Comparison of ENCODE assay signal across 15 cellular contexts in genomic region chr10:110584006-110584405, GRCh38. TPM values are rescaled to one million over a fixed set of nuclear protein-coding genes. Genes with fewer than 3 reads are reported as not detected.
A peak's percentile ranks its signal among the peaks of the same experiment; 100 is the strongest.
DNase-seq lines count a peak whose midpoint lies in the region; ATAC-seq and TF ChIP-seq lines count a peak whose summit lies in the region.
"Had no signal": no experiment of that assay in that cellular context is flagged by ENCODE, and none has a peak within 500 bp of the region (broad histone marks: within the 10 kb centered on the region; RNA-seq: fewer than 3 reads in every experiment).

No MANE protein-coding gene starts in this region.

- no peaks in the 10 kb centered on the region for H3K27me3 Mint-ChIP-seq in activated T-cell treated with anti-CD3 and anti-CD28 coated beads, Interleukin-2, amount 50 U/mL, for 72 hours (ENCODE audit: low read depth)
- H3K27me3 Mint-ChIP-seq in T-helper 17 cell (no peaks in the 10 kb centered on the region), neural progenitor cell (ENCODE audit: insufficient read depth, low read depth) (no peaks in the 10 kb centered on the region)
- H3K27me3 Mint-ChIP-seq: CD4-positive, CD25-positive, alpha-beta regulatory T cell had no signal

- H2AFZ ChIP-seq in neural progenitor cell (replicated peaks): no peak overlapping the region

- peak overlapping the region; percentile 43 for H3K27ac Mint-ChIP-seq in activated T-cell treated with anti-CD3 and anti-CD28 coated beads, Interleukin-2, amount 50 U/mL, for 72 hours
- peak overlapping the region; percentile 27 for H3K27ac Mint-ChIP-seq in T-helper 17 cell
- no peak overlapping the region for H3K27ac Mint-ChIP-seq in neural progenitor cell
- H3K27ac Mint-ChIP-seq: HFFc6 had no signal

- peaks cover 17% of the 10 kb centered on the region for H3K79me2 ChIP-seq in neural progenitor cell (ENCODE audit: low read depth)

- H3K4me3 Mint-ChIP-seq in activated T-cell treated with anti-CD3 and anti-CD28 coated beads, Interleukin-2, amount 50 U/mL, for 72 hours: no peak overlapping the region
- no peak overlapping the region for H3K4me3 Mint-ChIP-seq in T-helper 17 cell
- H3K4me3 Mint-ChIP-seq in neural progenitor cell: no peak overlapping the region
- H3K4me3 Mint-ChIP-seq: CD4-positive, CD25-positive, alpha-beta regulatory T cell; H9; HFFc6 had no signal

- H3K27me3 ChIP-seq in HAP-1 (ENCODE audit: low read depth) (no peaks in the 10 kb centered on the region), neural progenitor cell (no peaks in the 10 kb centered on the region)
- H3K27me3 ChIP-seq: BLaER1 treated with 17β-estradiol and CSF1 and Interleukin-3, amounts not matched to agents 10 nM and 100 nM had no signal

- H3K4me1 ChIP-seq in HAP-1 (peaks cover 21% of the 10 kb centered on the region), neural progenitor cell (peaks cover 12% of the 10 kb centered on the region)
- H3K4me1 ChIP-seq: BLaER1 treated with 17β-estradiol and CSF1 and Interleukin-3, amounts not matched to agents 10 nM and 100 nM had no signal

- H3K36me3 ChIP-seq in HAP-1 (replicated peaks): peaks cover 67% of the 10 kb centered on the region
- H3K36me3 ChIP-seq in neural progenitor cell: peaks cover 66% of the 10 kb centered on the region

- DNase-seq in activated T-cell treated with anti-CD3 and anti-CD28 coated beads, Interleukin-2, amount 50 U/mL, for 72 hours: no peak
- no peak for DNase-seq in activated T-cell treated with anti-CD3 and anti-CD28 coated beads, Interleukin-2, amount 50 U/mL, for 48 hours
- DNase-seq in HAP-1 (ENCODE audit: low spot score in 2 of 2): peak; percentile 38 to 92
- DNase-seq in T-helper 17 cell: no peak
- no peak for DNase-seq in neural progenitor cell (ENCODE audit: low spot score)
- no peak for DNase-seq in NOMO-1 (lab: John Stamatoyannopoulos, UW; ENCODE audit: unreplicated experiment in 2 of 2)
- DNase-seq in DMS79 treated with DMSO at 0.1 percent for 48 hours (lab: John Stamatoyannopoulos, UW): no peak
- DNase-seq: 8988T; ACHN; CD4-positive, CD25-positive, alpha-beta regulatory T cell; DMS53; GOT3; H9; HFFc6 had no signal

- H3K4me3 ChIP-seq in HAP-1 (no peak overlapping the region), neural progenitor cell (no peak overlapping the region)
- H3K4me3 ChIP-seq: BLaER1 treated with 17β-estradiol and CSF1 and Interleukin-3, amounts not matched to agents 10 nM and 100 nM had no signal

- H3K9ac ChIP-seq in neural progenitor cell: no peak overlapping the region

- H4K20me1 ChIP-seq in neural progenitor cell (ENCODE audit: low read depth): peaks cover 22% of the 10 kb centered on the region

- H3K4me2 ChIP-seq in neural progenitor cell: no peak overlapping the region
- H3K4me2 ChIP-seq: BLaER1 treated with 17β-estradiol and CSF1 and Interleukin-3, amounts not matched to agents 10 nM and 100 nM had no signal

- H3K9me3 ChIP-seq in HAP-1 (no peaks in the 10 kb centered on the region), T-helper 17 cell (ENCODE audit: control insufficient read depth, low read length, poor library complexity, severe bottlenecking) (no peaks in the 10 kb centered on the region), neural progenitor cell (ENCODE audit: low read depth) (no peaks in the 10 kb centered on the region)
- H3K9me3 ChIP-seq: BLaER1 treated with 17β-estradiol and CSF1 and Interleukin-3, amounts not matched to agents 10 nM and 100 nM had no signal

- peaks cover 17% of the 10 kb centered on the region for H3F3A ChIP-seq in neural progenitor cell (ENCODE audit: low read depth)

- H3K9me3 Mint-ChIP-seq in activated T-cell treated with anti-CD3 and anti-CD28 coated beads, Interleukin-2, amount 50 U/mL, for 72 hours: no peaks in the 10 kb centered on the region
- H3K9me3 Mint-ChIP-seq in neural progenitor cell: no peaks in the 10 kb centered on the region
- H3K9me3 Mint-ChIP-seq: CD4-positive, CD25-positive, alpha-beta regulatory T cell; H9; HFFc6 had no signal

- H3K27ac ChIP-seq in neural progenitor cell: peak overlapping the region; percentile 74
- H3K27ac ChIP-seq: BLaER1 treated with 17β-estradiol and CSF1 and Interleukin-3, amounts not matched to agents 10 nM and 100 nM had no signal

- in situ Hi-C loops in HAP-1 (cut with MboI; ENCODE audit: low sequenced_read_pairs): no loop called here

- no peak for ATAC-seq in activated T-cell treated with anti-CD3 and anti-CD28 coated beads, Interleukin-2, amount 50 U/mL, for 72 hours (replicated peaks in 1 of 2)
- ATAC-seq in T-helper 17 cell: no peak

- peaks cover 14 to 45% of the 10 kb centered on the region in 2 donors for H3K36me3 Mint-ChIP-seq in activated T-cell treated with anti-CD3 and anti-CD28 coated beads, Interleukin-2, amount 50 U/mL, for 72 hours (ENCODE audit: insufficient read depth in 2 of 2)
- H3K36me3 Mint-ChIP-seq in T-helper 17 cell (ENCODE audit: low read depth) (peaks cover 8% of the 10 kb centered on the region), neural progenitor cell (peaks cover 48% of the 10 kb centered on the region)

- H3K4me1 Mint-ChIP-seq in activated T-cell treated with anti-CD3 and anti-CD28 coated beads, Interleukin-2, amount 50 U/mL, for 72 hours (ENCODE audit: low read depth): no peaks in the 10 kb centered on the region
- peaks cover 4% of the 10 kb centered on the region for H3K4me1 Mint-ChIP-seq in T-helper 17 cell
- peaks cover 3% of the 10 kb centered on the region for H3K4me1 Mint-ChIP-seq in neural progenitor cell
- H3K4me1 Mint-ChIP-seq: H9 had no signal

- no peak for TF ChIP-seq CTCF in neural progenitor cell (IDR thresholded peaks at IDR 0.05)

RNA-seq across cellular contexts. Expression of gene SMC3, which starts 16.5 kb away (rescaled TPM):
- 10 to 100 TPM; 79.7 to 85.6 TPM for total RNA-seq in activated T-cell treated with anti-CD3 and anti-CD28 coated beads, Interleukin-2, amount 50 U/mL, for 72 hours
- total RNA-seq in T-helper 17 cell (10 to 100 TPM; 31.6 to 35.9 TPM), neural progenitor cell (ENCODE audit: low replicate concordance) (72.0 and 109 TPM in 2 replicates)

Comparison
In these comparisons a context has a peak if more than half of its experiments do, and no peak if none do; other contexts are left out.
1. DNase-seq: peak in HAP-1 (2 of 2); none in activated T-cell treated with anti-CD3 and anti-CD28 coated beads, Interleukin-2, amount 50 U/mL, for 72 hours (0 of 2), activated T-cell treated with anti-CD3 and anti-CD28 coated beads, Interleukin-2, amount 50 U/mL, for 48 hours (0 of 2), T-helper 17 cell (0 of 3), neural progenitor cell (single experiment), NOMO-1 (0 of 2) and DMS79 treated with DMSO at 0.1 percent for 48 hours (single experiment).